11 cellular contexts compared by ENCODE assay signal in the genomic region with DNA sequence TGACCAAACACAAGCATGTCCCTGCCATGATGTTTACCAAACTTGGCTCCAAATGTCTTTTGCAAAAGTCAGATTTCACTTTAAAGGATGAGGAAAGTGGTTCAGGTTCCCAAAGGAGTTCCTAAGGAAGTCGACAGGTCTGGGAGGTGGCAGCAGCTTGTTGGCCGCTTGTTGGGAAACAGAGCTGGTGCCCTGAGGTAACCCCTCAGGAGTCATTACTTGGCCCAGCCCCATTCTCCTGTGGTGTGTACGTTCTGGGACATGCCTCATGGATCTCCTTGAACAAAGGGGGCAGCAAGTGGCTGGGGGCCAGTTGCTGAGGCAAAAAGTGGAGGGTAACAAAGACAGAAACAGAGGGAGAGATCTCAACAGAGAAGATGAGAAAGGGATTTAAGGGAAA. TPM values are rescaled to one million over a fixed set of nuclear protein-coding genes. Genes with fewer than 3 reads are reported as not detected.
DNase-seq lines count a peak whose midpoint lies in the region; ATAC-seq and TF ChIP-seq lines count a peak whose summit lies in the region.
"Had no signal": no experiment of that assay in that cellular context is flagged by ENCODE, and none has a peak within 500 bp of the region (broad histone marks: within the 10 kb centered on the region; RNA-seq: fewer than 3 reads in every experiment).

No MANE protein-coding gene starts in this region.

- H3K36me3 ChIP-seq in ACC112 (ENCODE audit: insufficient read depth, low read length) (no peaks in the 10 kb centered on the region; the same call in 1 of the 2 replicates), fibroblast of lung (ENCODE audit: control insufficient read depth, insufficient read depth, low read length) (peaks cover 29% of the 10 kb centered on the region), osteoblast (ENCODE audit: insufficient read depth, low read length) (peaks cover 50% of the 10 kb centered on the region)

- peak overlapping the region; percentile 18 for H3K9ac ChIP-seq in fibroblast of lung (ENCODE audit: insufficient read depth, low read length)

- H3K27me3 Mint-ChIP-seq in WTC11 (ENCODE audit: low read depth) (no peaks in the 10 kb centered on the region), osteocyte (ENCODE audit: unreplicated experiment) (no peaks in the 10 kb centered on the region)

- TF ChIP-seq CTCF in WTC11 (IDR thresholded peaks at IDR 0.05) (no peak), fibroblast of lung (conservative IDR thresholded peaks at IDR 0.05 in 1 of 2, IDR thresholded peaks at IDR 0.05 in 1 of 2; ENCODE audit: low read depth in 1 of 2, low read length in 2 of 2) (no peak), osteoblast (IDR thresholded peaks at IDR 0.05; ENCODE audit: extremely low read depth, low read depth, low read length) (no peak), osteocyte (IDR thresholded peaks at IDR 0.05) (no peak)

- POLR2A ChIA-PET in WTC11 (lab: Charles Lee) = no interaction called here

- H3K27ac Mint-ChIP-seq in WTC11 (peak overlapping the region; percentile 93), osteocyte (ENCODE audit: unreplicated experiment) (no peak overlapping the region)
- H3K27ac Mint-ChIP-seq: GM23338 had no signal

- H3K4me1 Mint-ChIP-seq in WTC11 (peaks cover 2% of the 10 kb centered on the region), osteocyte (ENCODE audit: unreplicated experiment) (peaks cover 29% of the 10 kb centered on the region)

- H3K4me1 ChIP-seq in ACC112 (ENCODE audit: control insufficient read depth, insufficient read depth, low read length, unreplicated experiment) = peaks cover 51% of the 10 kb centered on the region
- H3K4me1 ChIP-seq in fibroblast of lung (ENCODE audit: control insufficient read depth, extremely low read depth, insufficient read depth, low read length) = peaks cover 41% of the 10 kb centered on the region
- H3K4me1 ChIP-seq in osteoblast (ENCODE audit: insufficient read depth, low read length) = peaks cover 53% of the 10 kb centered on the region

- H3K79me2 ChIP-seq in ACC112 (ENCODE audit: control insufficient read depth, insufficient read depth, low read length, unreplicated experiment) (peaks cover 60% of the 10 kb centered on the region), fibroblast of lung (ENCODE audit: control insufficient read depth, insufficient read depth, low read length) (peaks cover 67% of the 10 kb centered on the region), osteoblast (ENCODE audit: insufficient read depth, low read length) (peaks cover 93% of the 10 kb centered on the region)

- H3K4me3 ChIP-seq in ACC112 (ENCODE audit: low read depth, low read length) (no peak overlapping the region), fibroblast of lung (replicated peaks in 1 of 4; ENCODE audit: control extremely low read depth in 1 of 4, insufficient read depth in 1 of 4, low read depth in 3 of 4, low read length in 4 of 4) (no peak overlapping the region), osteoblast (ENCODE audit: insufficient read depth, low read length) (no peak overlapping the region)
- H3K4me3 ChIP-seq: GM23338, Peyer's patch had no signal

- H3K27me3 ChIP-seq in ACC112 (ENCODE audit: insufficient read depth, low read length) (no peaks in the 10 kb centered on the region), fibroblast of lung (ENCODE audit: control insufficient read depth, insufficient read depth, low read length) (no peaks in the 10 kb centered on the region), osteoblast (ENCODE audit: insufficient read depth, low read length) (no peaks in the 10 kb centered on the region)
- H3K27me3 ChIP-seq: Peyer's patch had no signal

- H3K9me3 Mint-ChIP-seq in WTC11 (no peaks in the 10 kb centered on the region), osteocyte (ENCODE audit: unreplicated experiment) (no peaks in the 10 kb centered on the region)
- H3K9me3 Mint-ChIP-seq: GM23338 had no signal

- H3K27ac ChIP-seq in ACC112 (ENCODE audit: low read depth, low read length) (peak overlapping the region; percentile 100), fibroblast of lung (ENCODE audit: insufficient read depth, low read length) (peak overlapping the region; percentile 77), osteoblast (ENCODE audit: low read depth, low read length) (peak overlapping the region; percentile 98)

- no peak overlapping the region for H3K4me3 Mint-ChIP-seq in WTC11
- no peak overlapping the region for H3K4me3 Mint-ChIP-seq in osteocyte (ENCODE audit: unreplicated experiment)
- H3K4me3 Mint-ChIP-seq: GM23338 had no signal

- H3K9me3 ChIP-seq in fibroblast of lung (ENCODE audit: control insufficient read depth, insufficient read depth, low read depth, low read length) = no peaks in the 10 kb centered on the region
- H3K9me3 ChIP-seq in osteoblast (ENCODE audit: low read depth, low read length) = no peaks in the 10 kb centered on the region
- H3K9me3 ChIP-seq: Peyer's patch had no signal

- H2AFZ ChIP-seq in ACC112 (ENCODE audit: low read length, unreplicated experiment) (no peak overlapping the region), fibroblast of lung (ENCODE audit: low read length) (no peak overlapping the region), osteoblast (ENCODE audit: low read length) (no peak overlapping the region)
- H2AFZ ChIP-seq: GM23338 had no signal

- CTCF ChIA-PET in WTC11 (lab: Charles Lee) = no interaction called here

- H3K36me3 Mint-ChIP-seq in WTC11 (peaks cover 3% of the 10 kb centered on the region; the same call in 1 of the 2 replicates), osteocyte (ENCODE audit: unreplicated experiment) (peaks cover 24% of the 10 kb centered on the region)

- no peak overlapping the region for H3K4me2 ChIP-seq in fibroblast of lung (ENCODE audit: extremely low read depth, insufficient read depth, low read length)
- no peak overlapping the region for H3K4me2 ChIP-seq in osteoblast (ENCODE audit: insufficient read depth, low read length)
- H3K4me2 ChIP-seq: GM23338 had no signal

- DNase-seq in WTC11 (ENCODE audit: low spot score) = no peak
- peak; percentile 18 to 30 for DNase-seq in fibroblast of lung (ENCODE audit: low read depth in 2 of 2)
- DNase-seq in osteoblast (ENCODE audit: insufficient read length, low spot score, missing footprints) = peak; percentile 57
- DNase-seq in stimulated activated CD4-positive, alpha-beta T cell treated with anti-CD3 and anti-CD28 coated beads, Interleukin-12 subunit alpha, Interleukin-12 subunit beta, amount 100 ng/mL, for 4 hours = no peak
- no peak for DNase-seq in osteocyte (ENCODE audit: extremely low spot score, unreplicated experiment)
- DNase-seq in UCSD-AML1 (lab: John Stamatoyannopoulos, UW; ENCODE audit: unreplicated experiment) = no peak
- DNase-seq: NCI-H1105, Peyer's patch had no signal

- H4K20me1 ChIP-seq in fibroblast of lung (ENCODE audit: control insufficient read depth, extremely low read depth, insufficient read depth, low read length) (no peaks in the 10 kb centered on the region), osteoblast (ENCODE audit: insufficient read depth, low read length) (peaks cover 20% of the 10 kb centered on the region)

- ATAC-seq in WTC11 (no peak), GM18907 (IDR thresholded peaks at IDR 0.05; ENCODE audit: unreplicated experiment) (no peak)
- ATAC-seq: GM23338 had no signal

TF ChIP-seq in WTC11, 78 proteins besides CTCF, POLR2A, EP300 and RAD21:
- TF ChIP-seq CBFB (CRISPR knock-in tag; IDR thresholded peaks at IDR 0.05; ENCODE audit: low read depth) = no peak

RNA-seq across cellular contexts. Expression of a gene that starts 10.9 kb away (rescaled TPM):
- total RNA-seq in WTC11 (2021) = 23.5 to 30.1 TPM (median 26.5 TPM) in 3 replicates
- total RNA-seq in fibroblast of lung = 168 and 235 TPM in 2 replicates
- polyA plus RNA-seq in fibroblast of lung = 170 and 181 TPM in 2 replicates
- polyA plus RNA-seq in fibroblast of lung (2012) = 165 and 172 TPM in 2 replicates
- polyA minus RNA-seq in fibroblast of lung (ENCODE audit: low replicate concordance) = 475 and 604 TPM in 2 replicates
- 155 and 187 TPM in 2 replicates for total RNA-seq in osteoblast
- total RNA-seq in osteocyte = 86.4 and 97.4 TPM in 2 replicates

RNA-seq across cellular contexts. Expression of a gene that starts 11.1 kb away (rescaled TPM):
- total RNA-seq in WTC11 (2021) (45.0 to 49.8 TPM (median 45.8 TPM) in 3 replicates), fibroblast of lung (21.3 and 27.7 TPM in 2 replicates), osteoblast (23.2 and 24.2 TPM in 2 replicates), osteocyte (43.0 and 45.0 TPM in 2 replicates)
- 29.1 and 32.8 TPM in 2 replicates for polyA plus RNA-seq in fibroblast of lung
- 60.5 and 71.5 TPM in 2 replicates for polyA plus RNA-seq in fibroblast of lung (2012)
- 55.2 and 112 TPM in 2 replicates for polyA minus RNA-seq in fibroblast of lung (ENCODE audit: low replicate concordance)

RNA-seq across cellular contexts. Expression of a gene that starts 11.5 kb away (rescaled TPM):
- total RNA-seq in WTC11 (2021) (113 to 125 TPM (median 115 TPM) in 3 replicates), fibroblast of lung (110 and 139 TPM in 2 replicates), osteoblast (85.7 and 97.0 TPM in 2 replicates), osteocyte (62.9 and 66.3 TPM in 2 replicates)
- polyA plus RNA-seq in fibroblast of lung = 53.1 and 60.4 TPM in 2 replicates
- 67.3 and 91.0 TPM in 2 replicates for polyA plus RNA-seq in fibroblast of lung (2012)
- 54.7 and 74.9 TPM in 2 replicates for polyA minus RNA-seq in fibroblast of lung (ENCODE audit: low replicate concordance)

RNA-seq across cellular contexts. Expression of a gene that starts 20.6 kb away (rescaled TPM):
- total RNA-seq in WTC11 (2021) (0.20 to 0.39 TPM (median 0.25 TPM) in 3 replicates), fibroblast of lung (under 0.01 TPM in 1 of 2 replicates, not detected in the other), osteoblast (0.36 TPM in 1 of 2 replicates, not detected in the other), osteocyte (not detected in 2 replicates)
- 0.02 TPM in 1 of 2 replicates, not detected in the other for polyA plus RNA-seq in fibroblast of lung
- polyA plus RNA-seq in fibroblast of lung (2012) = 0.08 TPM in 1 of 2 replicates, not detected in the other
- polyA minus RNA-seq in fibroblast of lung (ENCODE audit: low replicate concordance) = not detected in 2 replicates
- total RNA-seq: GM23338 had no signal

Comparison
In these comparisons a context has a peak if more than half of its experiments do, and no peak if none do; other contexts are left out.
1. DNase-seq: peak in fibroblast of lung (2 of 2) and osteoblast (single experiment); none in WTC11 (single experiment), stimulated activated CD4-positive, alpha-beta T cell treated with anti-CD3 and anti-CD28 coated beads, Interleukin-12 subunit alpha, Interleukin-12 subunit beta, amount 100 ng/mL, for 4 hours (single experiment), osteocyte (single experiment) and UCSD-AML1 (single experiment).
2. Peak in every context shown above with its lines, with median percentiles within 50 percentile points of each other: H3K27ac ChIP-seq.